In the genomic region with DNA sequence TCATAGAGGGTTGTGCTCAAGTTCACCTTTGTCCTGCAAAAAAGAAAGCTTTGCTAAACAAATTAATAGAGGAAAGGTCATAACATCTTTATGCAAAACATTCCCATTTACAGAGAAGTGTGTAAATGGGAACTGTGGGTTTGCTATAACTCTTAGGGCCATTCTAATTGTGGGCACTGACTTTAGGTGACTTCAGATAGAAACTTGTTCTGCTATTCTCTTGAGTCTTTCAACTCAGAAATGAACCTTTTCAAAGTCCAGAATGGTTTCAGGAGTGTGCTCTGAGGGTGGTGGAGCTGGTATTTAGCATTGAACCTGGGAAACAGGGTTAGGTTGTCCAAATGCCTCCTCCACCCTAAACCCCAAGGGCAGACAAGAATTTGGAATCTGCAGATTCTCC, we compare ENCODE assay signal across 1 cellular context.
TF ChIP-seq lines count a peak whose summit lies in the region.

No MANE protein-coding gene starts in this region.

TF ChIP-seq in GM12878, 131 proteins besides CTCF, POLR2A, EP300 and RAD21 (continued from another document):
- TF ChIP-seq, protein P1, sequence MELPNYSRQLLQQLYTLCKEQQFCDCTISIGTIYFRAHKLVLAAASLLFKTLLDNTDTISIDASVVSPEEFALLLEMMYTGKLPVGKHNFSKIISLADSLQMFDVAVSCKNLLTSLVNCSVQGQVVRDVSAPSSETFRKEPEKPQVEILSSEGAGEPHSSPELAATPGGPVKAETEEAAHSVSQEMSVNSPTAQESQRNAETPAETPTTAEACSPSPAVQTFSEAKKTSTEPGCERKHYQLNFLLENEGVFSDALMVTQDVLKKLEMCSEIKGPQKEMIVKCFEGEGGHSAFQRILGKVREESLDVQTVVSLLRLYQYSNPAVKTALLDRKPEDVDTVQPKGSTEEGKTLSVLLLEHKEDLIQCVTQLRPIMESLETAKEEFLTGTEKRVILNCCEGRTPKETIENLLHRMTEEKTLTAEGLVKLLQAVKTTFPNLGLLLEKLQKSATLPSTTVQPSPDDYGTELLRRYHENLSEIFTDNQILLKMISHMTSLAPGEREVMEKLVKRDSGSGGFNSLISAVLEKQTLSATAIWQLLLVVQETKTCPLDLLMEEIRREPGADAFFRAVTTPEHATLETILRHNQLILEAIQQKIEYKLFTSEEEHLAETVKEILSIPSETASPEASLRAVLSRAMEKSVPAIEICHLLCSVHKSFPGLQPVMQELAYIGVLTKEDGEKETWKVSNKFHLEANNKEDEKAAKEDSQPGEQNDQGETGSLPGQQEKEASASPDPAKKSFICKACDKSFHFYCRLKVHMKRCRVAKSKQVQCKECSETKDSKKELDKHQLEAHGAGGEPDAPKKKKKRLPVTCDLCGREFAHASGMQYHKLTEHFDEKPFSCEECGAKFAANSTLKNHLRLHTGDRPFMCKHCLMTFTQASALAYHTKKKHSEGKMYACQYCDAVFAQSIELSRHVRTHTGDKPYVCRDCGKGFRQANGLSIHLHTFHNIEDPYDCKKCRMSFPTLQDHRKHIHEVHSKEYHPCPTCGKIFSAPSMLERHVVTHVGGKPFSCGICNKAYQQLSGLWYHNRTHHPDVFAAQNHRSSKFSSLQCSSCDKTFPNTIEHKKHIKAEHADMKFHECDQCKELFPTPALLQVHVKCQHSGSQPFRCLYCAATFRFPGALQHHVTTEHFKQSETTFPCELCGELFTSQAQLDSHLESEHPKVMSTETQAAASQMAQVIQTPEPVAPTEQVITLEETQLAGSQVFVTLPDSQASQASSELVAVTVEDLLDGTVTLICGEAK (IDR thresholded peaks at IDR 0.05; ENCODE audit: borderline replicate concordance) = no peak
- TF ChIP-seq, protein P2, sequence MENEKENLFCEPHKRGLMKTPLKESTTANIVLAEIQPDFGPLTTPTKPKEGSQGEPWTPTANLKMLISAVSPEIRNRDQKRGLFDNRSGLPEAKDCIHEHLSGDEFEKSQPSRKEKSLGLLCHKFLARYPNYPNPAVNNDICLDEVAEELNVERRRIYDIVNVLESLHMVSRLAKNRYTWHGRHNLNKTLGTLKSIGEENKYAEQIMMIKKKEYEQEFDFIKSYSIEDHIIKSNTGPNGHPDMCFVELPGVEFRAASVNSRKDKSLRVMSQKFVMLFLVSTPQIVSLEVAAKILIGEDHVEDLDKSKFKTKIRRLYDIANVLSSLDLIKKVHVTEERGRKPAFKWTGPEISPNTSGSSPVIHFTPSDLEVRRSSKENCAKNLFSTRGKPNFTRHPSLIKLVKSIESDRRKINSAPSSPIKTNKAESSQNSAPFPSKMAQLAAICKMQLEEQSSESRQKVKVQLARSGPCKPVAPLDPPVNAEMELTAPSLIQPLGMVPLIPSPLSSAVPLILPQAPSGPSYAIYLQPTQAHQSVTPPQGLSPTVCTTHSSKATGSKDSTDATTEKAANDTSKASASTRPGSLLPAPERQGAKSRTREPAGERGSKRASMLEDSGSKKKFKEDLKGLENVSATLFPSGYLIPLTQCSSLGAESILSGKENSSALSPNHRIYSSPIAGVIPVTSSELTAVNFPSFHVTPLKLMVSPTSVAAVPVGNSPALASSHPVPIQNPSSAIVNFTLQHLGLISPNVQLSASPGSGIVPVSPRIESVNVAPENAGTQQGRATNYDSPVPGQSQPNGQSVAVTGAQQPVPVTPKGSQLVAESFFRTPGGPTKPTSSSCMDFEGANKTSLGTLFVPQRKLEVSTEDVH (IDR thresholded peaks at IDR 0.05; ENCODE audit: low read depth, partially characterized antibody) = no peak
- no peak for TF ChIP-seq STAT1 (conservative IDR thresholded peaks at IDR 0.05)
- TF ChIP-seq CBX5 (IDR thresholded peaks at IDR 0.05; ENCODE audit: low read depth) = no peak
- no peak for TF ChIP-seq YBX1 (IDR thresholded peaks at IDR 0.05)
- TF ChIP-seq, protein P3, sequence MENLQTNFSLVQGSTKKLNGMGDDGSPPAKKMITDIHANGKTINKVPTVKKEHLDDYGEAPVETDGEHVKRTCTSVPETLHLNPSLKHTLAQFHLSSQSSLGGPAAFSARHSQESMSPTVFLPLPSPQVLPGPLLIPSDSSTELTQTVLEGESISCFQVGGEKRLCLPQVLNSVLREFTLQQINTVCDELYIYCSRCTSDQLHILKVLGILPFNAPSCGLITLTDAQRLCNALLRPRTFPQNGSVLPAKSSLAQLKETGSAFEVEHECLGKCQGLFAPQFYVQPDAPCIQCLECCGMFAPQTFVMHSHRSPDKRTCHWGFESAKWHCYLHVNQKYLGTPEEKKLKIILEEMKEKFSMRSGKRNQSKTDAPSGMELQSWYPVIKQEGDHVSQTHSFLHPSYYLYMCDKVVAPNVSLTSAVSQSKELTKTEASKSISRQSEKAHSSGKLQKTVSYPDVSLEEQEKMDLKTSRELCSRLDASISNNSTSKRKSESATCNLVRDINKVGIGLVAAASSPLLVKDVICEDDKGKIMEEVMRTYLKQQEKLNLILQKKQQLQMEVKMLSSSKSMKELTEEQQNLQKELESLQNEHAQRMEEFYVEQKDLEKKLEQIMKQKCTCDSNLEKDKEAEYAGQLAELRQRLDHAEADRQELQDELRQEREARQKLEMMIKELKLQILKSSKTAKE (IDR thresholded peaks at IDR 0.05; ENCODE audit: low read depth, poor library complexity, severe bottlenecking) = no peak
- TF ChIP-seq FOS (IDR thresholded peaks at IDR 0.05; ENCODE audit: borderline replicate concordance, extremely low read depth, insufficient read length) = no peak
- TF ChIP-seq, protein P4, sequence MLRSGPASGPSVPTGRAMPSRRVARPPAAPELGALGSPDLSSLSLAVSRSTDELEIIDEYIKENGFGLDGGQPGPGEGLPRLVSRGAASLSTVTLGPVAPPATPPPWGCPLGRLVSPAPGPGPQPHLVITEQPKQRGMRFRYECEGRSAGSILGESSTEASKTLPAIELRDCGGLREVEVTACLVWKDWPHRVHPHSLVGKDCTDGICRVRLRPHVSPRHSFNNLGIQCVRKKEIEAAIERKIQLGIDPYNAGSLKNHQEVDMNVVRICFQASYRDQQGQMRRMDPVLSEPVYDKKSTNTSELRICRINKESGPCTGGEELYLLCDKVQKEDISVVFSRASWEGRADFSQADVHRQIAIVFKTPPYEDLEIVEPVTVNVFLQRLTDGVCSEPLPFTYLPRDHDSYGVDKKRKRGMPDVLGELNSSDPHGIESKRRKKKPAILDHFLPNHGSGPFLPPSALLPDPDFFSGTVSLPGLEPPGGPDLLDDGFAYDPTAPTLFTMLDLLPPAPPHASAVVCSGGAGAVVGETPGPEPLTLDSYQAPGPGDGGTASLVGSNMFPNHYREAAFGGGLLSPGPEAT (IDR thresholded peaks at IDR 0.05; ENCODE audit: low read depth) = no peak
- TF ChIP-seq CREB1 (IDR thresholded peaks at IDR 0.05; ENCODE audit: low read depth) = no peak
- no peak for TF ChIP-seq NR2F1 (conservative IDR thresholded peaks at IDR 0.05)
- TF ChIP-seq RCOR1 (conservative IDR thresholded peaks at IDR 0.05; ENCODE audit: low read depth, low read length) = no peak
- TF ChIP-seq RELA (IDR thresholded peaks at IDR 0.05; ENCODE audit: borderline replicate concordance, partially characterized antibody) = no peak
- no peak for TF ChIP-seq SUPT20H (IDR thresholded peaks at IDR 0.05; ENCODE audit: borderline replicate concordance, control insufficient read depth, low read depth, low read length)
